ENCODE assay signal across 10 cellular contexts in genomic region chr6:33787336-33787953, GRCh38. TPM values are rescaled to one million over a fixed set of nuclear protein-coding genes. Genes with fewer than 3 reads are reported as not detected.
A peak's percentile ranks its signal among the peaks of the same experiment; 100 is the strongest.
DNase-seq lines count a peak whose midpoint lies in the region; ATAC-seq, FAIRE-seq and TF ChIP-seq lines count a peak whose summit lies in the region.
"Had no signal": no experiment of that assay in that cellular context is flagged by ENCODE, and none has a peak within 500 bp of the region (broad histone marks: within the 10 kb centered on the region; RNA-seq: fewer than 3 reads in every experiment).

No MANE protein-coding gene starts in this region.

- peaks cover 17% of the 10 kb centered on the region for H3K36me3 ChIP-seq in H7 (replicated peaks; ENCODE audit: control insufficient read depth, insufficient read depth, low read length)
- peaks cover 0 to 18% of the 10 kb centered on the region in 2 donors for H3K36me3 ChIP-seq in small intestine (ENCODE audit: control insufficient read depth in 2 of 2, insufficient read depth in 2 of 2, low read length in 2 of 2)

- H3K36me3 Mint-ChIP-seq in T-helper 17 cell (ENCODE audit: low read depth): peaks cover 6% of the 10 kb centered on the region

- ATAC-seq in T-helper 17 cell (no peak), GM21737 (IDR thresholded peaks at IDR 0.05; ENCODE audit: unreplicated experiment) (no peak)

- H3K4me3 Mint-ChIP-seq in T-helper 17 cell: peak overlapping the region; percentile 99

- H3K4me1 ChIP-seq in small intestine (ENCODE audit: control insufficient read depth in 2 of 2, insufficient read depth in 1 of 2, low read depth in 1 of 2, low read length in 1 of 2): peaks cover 9 to 18% of the 10 kb centered on the region in 2 donors

- no peaks in the 10 kb centered on the region for H3K27me3 ChIP-seq in H7 (ENCODE audit: control insufficient read depth, insufficient read depth, low read length)
- H3K27me3 ChIP-seq in small intestine (ENCODE audit: control insufficient read depth in 2 of 2, insufficient read depth in 2 of 2, low read length in 2 of 2): no peaks in the 10 kb centered on the region

- H3K27ac ChIP-seq in small intestine (ENCODE audit: low read depth in 1 of 2, low read length in 1 of 2): peak overlapping the region; percentile 91 to 97

- H3K4me1 Mint-ChIP-seq in T-helper 17 cell: peaks cover 42% of the 10 kb centered on the region

- WGBS in small intestine, 3 donors: 32 to 45% (median 36%) methylated on average over 7 of the region's 7 CpGs

- H3K27me3 Mint-ChIP-seq in T-helper 17 cell: no peaks in the 10 kb centered on the region

- TF ChIP-seq CTCF in fibroblast of the aortic adventitia (IDR thresholded peaks at IDR 0.05; ENCODE audit: insufficient read depth, low read length): no peak

- H3K4me3 ChIP-seq in H7 (ENCODE audit: insufficient read depth, low read depth, low read length): peak overlapping the region; percentile 75; the same call in 1 of the 2 replicates
- peak overlapping the region; percentile 74 for H3K4me3 ChIP-seq in fibroblast of the aortic adventitia (ENCODE audit: low read depth, low read length)
- H3K4me3 ChIP-seq in small intestine (ENCODE audit: low read depth in 1 of 2, low read length in 2 of 2): peak overlapping the region; percentile 79 to 91

- H3K9me3 ChIP-seq in T-helper 17 cell (ENCODE audit: control insufficient read depth, low read length, poor library complexity, severe bottlenecking) (no peaks in the 10 kb centered on the region), small intestine (ENCODE audit: control insufficient read depth, low read depth) (no peaks in the 10 kb centered on the region)

- no peak for DNase-seq in H7
- DNase-seq in T-helper 17 cell: no peak
- DNase-seq in fibroblast of the aortic adventitia (ENCODE audit: low read depth): peak; percentile 63
- DNase-seq in small intestine: no peak
- no peak for DNase-seq in NCI-H2029 (lab: John Stamatoyannopoulos, UW)
- DNase-seq in ureter (ENCODE audit: low spot score): no peak
- no peak for DNase-seq in NCI-H187 (lab: John Stamatoyannopoulos, UW)

- peak overlapping the region; percentile 98 for H3K27ac Mint-ChIP-seq in T-helper 17 cell

- no peak for FAIRE-seq in small intestine (lab: Jason Lieb, UNC)
- FAIRE-seq: TTC549 had no signal

RNA-seq across cellular contexts. Expression of gene LEMD2, which starts 1.5 kb away (rescaled TPM):
- 74.6 and 79.6 TPM in 2 replicates for total RNA-seq in H7 (2014; rRNA removed; shearing (Covaris generic))
- total RNA-seq in T-helper 17 cell: 100 to 1,000 TPM; 101 to 120 TPM
- total RNA-seq in fibroblast of the aortic adventitia (ENCODE audit: low replicate concordance): 31.2 and 75.3 TPM in 2 replicates
- 10 to 100 TPM; 48.1 to 53.0 (median 51.3) TPM for polyA plus RNA-seq in small intestine
- 71.0 TPM for total RNA-seq in ureter

RNA-seq across cellular contexts. Expression of gene MLN, which starts 16.4 kb away (rescaled TPM):
- total RNA-seq in H7 (2014; rRNA removed; shearing (Covaris generic)): not detected in 2 replicates
- not detected for total RNA-seq in T-helper 17 cell
- total RNA-seq in fibroblast of the aortic adventitia (ENCODE audit: low replicate concordance): not detected in 2 replicates
- 100 to 1,000 TPM in 2 of 3 donors, 10 to 100 TPM in 1; 89.2 to 264 (median 136) TPM for polyA plus RNA-seq in small intestine
- not detected for total RNA-seq in ureter
- total RNA-seq: subcutaneous adipose tissue had no signal

RNA-seq across cellular contexts. Expression of gene IP6K3, which starts 40.7 kb away (rescaled TPM):
- total RNA-seq in H7 (2014; rRNA removed; shearing (Covaris generic)): 0.07 TPM in 1 of 2 replicates, not detected in the other
- total RNA-seq in T-helper 17 cell (not detected), fibroblast of the aortic adventitia (ENCODE audit: low replicate concordance) (not detected in 2 replicates), ureter (2.6 TPM)
- 1 to 10 TPM in 1 of 3 donors, under 1 TPM in 2; 0.54 to 1.0 (median 0.89) TPM for polyA plus RNA-seq in small intestine
